9 cellular contexts compared by ENCODE assay signal in genomic region chr7:5523052-5523711, GRCh38. TPM values are rescaled to one million over a fixed set of nuclear protein-coding genes. Genes with fewer than 3 reads are reported as not detected.
A peak's percentile ranks its signal among the peaks of the same experiment; 100 is the strongest.
DNase-seq lines count a peak whose midpoint lies in the region; TF ChIP-seq lines count a peak whose summit lies in the region.
"Had no signal": no experiment of that assay in that cellular context is flagged by ENCODE, and none has a peak within 500 bp of the region (broad histone marks: within the 10 kb centered on the region; RNA-seq: fewer than 3 reads in every experiment).

No MANE protein-coding gene starts in this region.

- H3K9me2 ChIP-seq in PC-9 (ENCODE audit: insufficient read depth), result no peaks in the 10 kb centered on the region

- H3K9me3 ChIP-seq in PC-9 (ENCODE audit: insufficient read depth, low read depth) (no peaks in the 10 kb centered on the region), stomach (no peaks in the 10 kb centered on the region), spleen (no peaks in the 10 kb centered on the region)

- H4K20me1 ChIP-seq in PC-9 (ENCODE audit: insufficient read depth), result peaks cover 36% of the 10 kb centered on the region

- no peak overlapping the region for H3K4me3 Mint-ChIP-seq in progenitor cell of endocrine pancreas (ENCODE audit: low read depth)

- TF ChIP-seq POLR2A in stomach (IDR thresholded peaks at IDR 0.05) (peak in 2 of 4 donors; percentile 6 to 15), spleen (IDR thresholded peaks at IDR 0.05) (peak in 1 of 3 donors; percentile 25)

- intact Hi-C loops in PC-9 (cut with micrococcal nuclease; ENCODE audit: unreplicated experiment) (no loop called here), stomach (cut with DNase I; ENCODE audit: low total_unique reads) (no loop called here), spleen (cut with DNase I; ENCODE audit: low total_unique reads) (no loop called here)

- peaks cover 37% of the 10 kb centered on the region for H3K36me3 Mint-ChIP-seq in progenitor cell of endocrine pancreas (ENCODE audit: insufficient read depth)

- TF ChIP-seq CTCF in PC-9 (conservative IDR thresholded peaks at IDR 0.05), result no peak
- no peak for TF ChIP-seq CTCF in progenitor cell of endocrine pancreas (IDR thresholded peaks at IDR 0.05; ENCODE audit: unreplicated experiment)
- TF ChIP-seq CTCF in stomach (IDR thresholded peaks at IDR 0.05), result no peak
- no peak for TF ChIP-seq CTCF in spleen (IDR thresholded peaks at IDR 0.05 in 8 of 11, conservative IDR thresholded peaks at IDR 0.05 in 3 of 11)

- H3K27me3 ChIP-seq in PC-9 (ENCODE audit: insufficient read depth, low read depth) (no peaks in the 10 kb centered on the region), stomach (no peaks in the 10 kb centered on the region), spleen (replicated peaks in 1 of 7) (no peaks in the 10 kb centered on the region)

- TF ChIP-seq EP300 in stomach (IDR thresholded peaks at IDR 0.05), result no peak

- DNase-seq in DMS 273 (lab: John Stamatoyannopoulos, UW; ENCODE audit: unreplicated experiment), result peak; percentile 78
- DNase-seq in DMS 273 treated with DMSO at 0.1 percent for 48 hours (lab: John Stamatoyannopoulos, UW), result no peak
- DNase-seq in PC-9, result peak; percentile 64 to 66
- peak; percentile 22 for DNase-seq in central memory CD4-positive, alpha-beta T cell
- no peak for DNase-seq in progenitor cell of endocrine pancreas (ENCODE audit: low spot score, unreplicated experiment)
- no peak for DNase-seq in stomach
- no peak for DNase-seq in GOT3 (lab: John Stamatoyannopoulos, UW)
- DNase-seq in spleen, result no peak
- DNase-seq: glutamatergic neuron had no signal

- no peaks in the 10 kb centered on the region for H3K9me3 Mint-ChIP-seq in progenitor cell of endocrine pancreas (ENCODE audit: low read depth)

- CTCF ChIA-PET in PC-9 (lab: Charles Lee), result no interaction called here

- H3K27ac ChIP-seq in PC-9, result no peak overlapping the region
- peak overlapping the region in 1 of 5 donors; percentile 15 for H3K27ac ChIP-seq in stomach
- peak overlapping the region in 3 of 8 donors; percentile 7 to 18 (median 10) for H3K27ac ChIP-seq in spleen

- WGBS in stomach, 5 donors, result 68 to 74% (median 73%) methylated on average over 10 of the region's 10 CpGs
- 71 to 79% (median 74%) methylated on average over 10 of the region's 10 CpGs for WGBS in spleen, 5 donors

- peaks cover 24% of the 10 kb centered on the region for H3K36me3 ChIP-seq in PC-9 (ENCODE audit: low read depth)
- peaks cover 24 to 43% (median 37%) of the 10 kb centered on the region in 4 donors for H3K36me3 ChIP-seq in stomach
- H3K36me3 ChIP-seq in spleen, result peaks cover 4 to 46% (median 28%) of the 10 kb centered on the region in 6 donors

- peaks cover 19% of the 10 kb centered on the region for H3K79me2 ChIP-seq in PC-9 (ENCODE audit: low read depth)

- peaks cover 67% of the 10 kb centered on the region for H3F3A ChIP-seq in PC-9 (ENCODE audit: insufficient read depth, low read depth)

- H3K4me3 ChIP-seq in PC-9 (no peak overlapping the region), stomach (no peak overlapping the region), spleen (no peak overlapping the region)

- H3K4me1 ChIP-seq in PC-9 (replicated peaks; ENCODE audit: insufficient read depth) (peaks cover 14% of the 10 kb centered on the region), stomach (peaks cover 2 to 21% (median 10%) of the 10 kb centered on the region in 4 donors), spleen (peaks cover 16 to 55% (median 25%) of the 10 kb centered on the region in 6 donors)

- peaks cover 8% of the 10 kb centered on the region for H3K4me1 Mint-ChIP-seq in progenitor cell of endocrine pancreas (ENCODE audit: low read depth)

- BruUV-seq in PC-9 (replicated peaks; lab: Mats Ljungman, UMichigan), result no TSS peak

- no peak overlapping the region for H3K4me2 ChIP-seq in PC-9

- POLR2A ChIA-PET in PC-9 (lab: Charles Lee; ENCODE audit: unreplicated experiment), result interaction anchor here (0.6 to 0.7 kb wide), 3 partner anchors 11 to 28 kb away, joined by 5 to 15 read pairs (median 7); no protein-coding TSS in a partner anchor

- no peak overlapping the region for H2AFZ ChIP-seq in PC-9

- H3K27me3 Mint-ChIP-seq in progenitor cell of endocrine pancreas, result no peaks in the 10 kb centered on the region

- peak overlapping the region; percentile 89 for H3K27ac Mint-ChIP-seq in progenitor cell of endocrine pancreas

RNA-seq across cellular contexts. Expression of gene ACTB, which starts 7.2 kb away (rescaled TPM):
- total RNA-seq in PC-9 (2021), result 5,595 and 6,962 TPM in 2 replicates
- 3,065 and 3,098 TPM in 2 replicates for total RNA-seq in progenitor cell of endocrine pancreas
- total RNA-seq in stomach, result 1,000 to 10,000 TPM; 1,436 to 4,897 (median 3,222) TPM
- polyA plus RNA-seq in stomach, result 1,000 to 10,000 TPM; 2,327 to 6,028 (median 4,530) TPM
- total RNA-seq in spleen, result 1,000 to 10,000 TPM; 3,529 to 8,565 (median 4,739) TPM
- 1,000 to 10,000 TPM; 5,220 to 6,605 (median 5,389) TPM for polyA plus RNA-seq in spleen

RNA-seq across cellular contexts. Expression of gene FBXL18, which starts 9.6 kb away (rescaled TPM):
- 29.1 and 39.0 TPM in 2 replicates for total RNA-seq in PC-9 (2021)
- 11.7 and 12.6 TPM in 2 replicates for total RNA-seq in progenitor cell of endocrine pancreas
- total RNA-seq in stomach, result 10 to 100 TPM in 4 of 5 donors, 1 to 10 TPM in 1; 2.8 to 23.2 (median 14.6) TPM
- polyA plus RNA-seq in stomach, result 1 to 10 TPM in 2 of 3 donors, under 1 TPM in 1; 0.93 to 2.2 (median 1.7) TPM
- 10 to 100 TPM in 4 of 7 donors, 1 to 10 TPM in 3; 7.8 to 11.7 (median 10.2) TPM for total RNA-seq in spleen
- polyA plus RNA-seq in spleen, result 1 to 10 TPM in 2 of 3 donors, under 1 TPM in 1; 0.59 to 2.3 (median 1.0) TPM

Comparison
In these comparisons a context has a peak if more than half of its experiments do, and no peak if none do; other contexts are left out.
1. DNase-seq: peak in DMS 273 (single experiment), PC-9 (2 of 2) and central memory CD4-positive, alpha-beta T cell (single experiment); none in DMS 273 treated with DMSO at 0.1 percent for 48 hours (single experiment), progenitor cell of endocrine pancreas (single experiment), stomach (single experiment), GOT3 (single experiment) and spleen (single experiment).